23 cellular contexts compared by ENCODE assay signal in genomic region chr10:15624405-15625191, GRCh38.
A peak's percentile ranks its signal among the peaks of the same experiment; 100 is the strongest.
DNase-seq lines count a peak whose midpoint lies in the region; ATAC-seq and TF ChIP-seq lines count a peak whose summit lies in the region.
"Had no signal": no experiment of that assay in that cellular context is flagged by ENCODE, and none has a peak within 500 bp of the region (broad histone marks: within the 10 kb centered on the region; RNA-seq: fewer than 3 reads in every experiment).

No MANE protein-coding gene starts in this region.

- TF ChIP-seq POLR2A in heart left ventricle (IDR thresholded peaks at IDR 0.05) (no peak), thyroid gland (IDR thresholded peaks at IDR 0.05) (no peak)

- no peak overlapping the region for H3K4me3 ChIP-seq in heart left ventricle
- no peak overlapping the region for H3K4me3 ChIP-seq in fibroblast of mammary gland (ENCODE audit: control insufficient read depth, low read depth, low read length)
- no peak overlapping the region for H3K4me3 ChIP-seq in thyroid gland (replicated peaks in 1 of 3)
- H3K4me3 ChIP-seq: neural progenitor cell, SJSA1, transverse colon had no signal

- intact Hi-C loops in heart left ventricle (cut with DNase I): loop anchor here in 1 of 10 donors (5.0 kb wide), 1 partner anchor 37 kb away; no protein-coding TSS in a partner anchor
- intact Hi-C loops in cardiac septum (cut with DNase I): no loop called here
- intact Hi-C loops in thyroid gland (cut with DNase I): no loop called here

- no peak for DNase-seq in heart left ventricle
- DNase-seq in cardiac septum (ENCODE audit: low spot score): no peak
- peak; percentile 48 for DNase-seq in fibroblast of mammary gland (ENCODE audit: low read depth)
- DNase-seq in mesothelial cell of epicardium (ENCODE audit: low spot score in 2 of 2, unreplicated experiment in 2 of 2): no peak
- DNase-seq in thyroid gland: no peak
- no peak for DNase-seq in CD1c-positive myeloid dendritic cell (ENCODE audit: extremely low spot score)
- no peak for DNase-seq in epidermal melanocyte (ENCODE audit: insufficient read length, low spot score)
- DNase-seq: activated CD4-positive, CD25-positive, alpha-beta regulatory T cell treated with anti-CD3 and anti-CD28 coated beads, Interleukin-2, amount 50 U/mL, for 72 hours; activated naive CD4-positive, alpha-beta T cell treated with anti-CD3 and anti-CD28 coated beads for 36 hours; CD8-positive, alpha-beta T cell; central memory CD4-positive, alpha-beta T cell; DND-41; endodermal cell; midbrain; NCI-H1048; NCI-H2107; NCI-H526 treated with DMSO at 0.1 percent for 48 hours; retina; stimulated activated CD4-positive, alpha-beta T cell treated with anti-CD3 and anti-CD28 coated beads, Interleukin-1b, Interleukin-23, amount 100 ng/mL, for 48 hours; transverse colon had no signal

- H3K27me3 ChIP-seq in heart left ventricle: no peaks in the 10 kb centered on the region
- no peaks in the 10 kb centered on the region for H3K27me3 ChIP-seq in thyroid gland
- H3K27me3 ChIP-seq: neural progenitor cell, SJSA1, transverse colon had no signal

- no peaks in the 10 kb centered on the region for H3K9me3 Mint-ChIP-seq in mesothelial cell of epicardium
- H3K9me3 Mint-ChIP-seq: CD8-positive, alpha-beta T cell; endodermal cell; neural progenitor cell had no signal

- H3K27me3 Mint-ChIP-seq in mesothelial cell of epicardium (ENCODE audit: low read depth): peaks cover 3% of the 10 kb centered on the region

- H3K36me3 Mint-ChIP-seq in mesothelial cell of epicardium: no peaks in the 10 kb centered on the region
- H3K36me3 Mint-ChIP-seq: CD8-positive, alpha-beta T cell; neural progenitor cell had no signal

- H3K4me3 Mint-ChIP-seq in mesothelial cell of epicardium: no peak overlapping the region
- H3K4me3 Mint-ChIP-seq: activated naive CD4-positive, alpha-beta T cell treated with anti-CD3 and anti-CD28 coated beads for 36 hours; CD8-positive, alpha-beta T cell; endodermal cell; neural progenitor cell had no signal

- ATAC-seq in heart left ventricle (peak; percentile 36 to 61 (median 50)), HG03139 (IDR thresholded peaks at IDR 0.05; ENCODE audit: unreplicated experiment) (no peak)
- ATAC-seq: CD8-positive, alpha-beta T cell had no signal

- no peaks in the 10 kb centered on the region for H3K9me3 ChIP-seq in heart left ventricle
- H3K9me3 ChIP-seq in thyroid gland: no peaks in the 10 kb centered on the region
- H3K9me3 ChIP-seq: SJSA1, transverse colon had no signal

- H3K27ac Mint-ChIP-seq in mesothelial cell of epicardium: peak overlapping the region; percentile 52
- H3K27ac Mint-ChIP-seq: activated naive CD4-positive, alpha-beta T cell treated with anti-CD3 and anti-CD28 coated beads for 36 hours; CD8-positive, alpha-beta T cell; endodermal cell; neural progenitor cell had no signal

- 64 to 67% (median 66%) methylated on average over 6 of the region's 6 CpGs for WGBS in heart left ventricle, 4 donors
- WGBS in thyroid gland, 2 donors: 63 to 72% methylated on average over 6 of the region's 6 CpGs

- H3K27ac ChIP-seq in heart left ventricle (peak overlapping the region in 4 of 12 donors; percentile 4 to 24 (median 17)), thyroid gland (no peak overlapping the region)
- H3K27ac ChIP-seq: neural progenitor cell, SJSA1, transverse colon had no signal

- H3K4me1 ChIP-seq in heart left ventricle (peaks cover 0 to 34% (median 0%) of the 10 kb centered on the region in 12 donors), thyroid gland (peaks cover 0 to 1% of the 10 kb centered on the region in 2 donors)
- H3K4me1 ChIP-seq: neural progenitor cell, transverse colon had no signal

- no peaks in the 10 kb centered on the region for H3K36me3 ChIP-seq in heart left ventricle
- H3K36me3 ChIP-seq in thyroid gland: no peaks in the 10 kb centered on the region
- H3K36me3 ChIP-seq: neural progenitor cell, SJSA1, transverse colon had no signal

- H3K4me1 Mint-ChIP-seq in mesothelial cell of epicardium: peaks cover 16% of the 10 kb centered on the region
- H3K4me1 Mint-ChIP-seq: neural progenitor cell had no signal

- TF ChIP-seq CTCF in heart left ventricle (IDR thresholded peaks at IDR 0.05) (no peak), fibroblast of mammary gland (conservative IDR thresholded peaks at IDR 0.05; ENCODE audit: control insufficient read depth, insufficient read depth, low read depth, low read length) (no peak), mesothelial cell of epicardium (IDR thresholded peaks at IDR 0.05; ENCODE audit: unreplicated experiment) (no peak), thyroid gland (IDR thresholded peaks at IDR 0.05) (no peak)
